Comparison of ENCODE assay signal across 2 cellular contexts in the genomic region with DNA sequence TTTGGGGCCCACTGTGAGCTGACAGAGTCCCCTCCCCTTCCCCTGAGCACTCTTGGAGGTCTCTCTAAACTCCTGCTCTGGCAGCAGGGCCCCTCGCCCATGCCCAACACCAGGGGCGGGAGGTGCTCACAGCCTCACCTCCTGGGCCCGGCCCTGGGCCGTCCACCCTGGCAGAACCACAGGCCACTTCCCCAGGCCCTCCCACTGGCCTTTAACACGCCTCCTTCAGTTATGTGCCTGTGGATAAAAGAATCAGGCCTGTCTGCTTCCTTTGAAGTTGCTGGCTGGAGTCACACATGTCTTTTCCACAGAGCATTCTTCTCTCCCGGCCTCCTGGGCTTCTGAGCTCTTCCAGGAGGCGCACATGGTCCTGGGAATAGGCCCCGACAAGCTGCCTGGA.
TF ChIP-seq lines count a peak whose summit lies in the region.

No MANE protein-coding gene starts in this region.

TF ChIP-seq in SK-N-SH, 30 proteins besides CTCF, POLR2A, EP300 and RAD21 (continued from another document):
- TF ChIP-seq GABPA (IDR thresholded peaks at IDR 0.05; ENCODE audit: low read depth) (no peak), EZH2phosphoT487 (IDR thresholded peaks at IDR 0.05; ENCODE audit: borderline replicate concordance, low read depth) (no peak), YY1 (IDR thresholded peaks at IDR 0.05; ENCODE audit: low read depth) (no peak)

TF ChIP-seq in SK-N-SH treated with all-trans-retinoic acid at 6 μM for 48 hours, 23 proteins besides CTCF, POLR2A, EP300 and RAD21 (continued from another document):
- TF ChIP-seq, protein P1, sequence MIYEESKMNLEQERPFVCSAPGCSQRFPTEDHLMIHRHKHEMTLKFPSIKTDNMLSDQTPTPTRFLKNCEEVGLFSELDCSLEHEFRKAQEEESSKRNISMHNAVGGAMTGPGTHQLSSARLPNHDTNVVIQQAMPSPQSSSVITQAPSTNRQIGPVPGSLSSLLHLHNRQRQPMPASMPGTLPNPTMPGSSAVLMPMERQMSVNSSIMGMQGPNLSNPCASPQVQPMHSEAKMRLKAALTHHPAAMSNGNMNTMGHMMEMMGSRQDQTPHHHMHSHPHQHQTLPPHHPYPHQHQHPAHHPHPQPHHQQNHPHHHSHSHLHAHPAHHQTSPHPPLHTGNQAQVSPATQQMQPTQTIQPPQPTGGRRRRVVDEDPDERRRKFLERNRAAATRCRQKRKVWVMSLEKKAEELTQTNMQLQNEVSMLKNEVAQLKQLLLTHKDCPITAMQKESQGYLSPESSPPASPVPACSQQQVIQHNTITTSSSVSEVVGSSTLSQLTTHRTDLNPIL (CRISPR knock-in tag; IDR thresholded peaks at IDR 0.05; ENCODE audit: low read depth): no peak
- no peak for TF ChIP-seq BACH2 (CRISPR knock-in tag; IDR thresholded peaks at IDR 0.05; ENCODE audit: borderline replicate concordance)
- TF ChIP-seq TCF4 (CRISPR knock-in tag; IDR thresholded peaks at IDR 0.05; ENCODE audit: borderline replicate concordance): no peak
- TF ChIP-seq ZNF565 (CRISPR knock-in tag; conservative IDR thresholded peaks at IDR 0.05; ENCODE audit: low read depth): no peak
- TF ChIP-seq ZFP30 (CRISPR knock-in tag; IDR thresholded peaks at IDR 0.05): no peak
TF ChIP-seq in SK-N-SH treated with all-trans-retinoic acid at 6 μM for 48 hours: peak in this region for 0.
